Comparison of ENCODE assay signal across 2 cellular contexts in genomic region chr7:98691619-98692018, GRCh38.
TF ChIP-seq lines count a peak whose summit lies in the region.

No MANE protein-coding gene starts in this region.

TF ChIP-seq in A549, 52 proteins besides CTCF, POLR2A, EP300 and RAD21 (continued from another document):
- TF ChIP-seq MYC (IDR thresholded peaks at IDR 0.05; ENCODE audit: borderline replicate concordance, low read length) (no peak), HOXB13 (CRISPR knock-in tag; IDR thresholded peaks at IDR 0.05; ENCODE audit: low read depth) (no peak), CHD4 (IDR thresholded peaks at IDR 0.05; ENCODE audit: borderline replicate concordance) (no peak), RNF2 (IDR thresholded peaks at IDR 0.05; ENCODE audit: borderline replicate concordance, low read depth) (no peak), NPAS2 (CRISPR knock-in tag; IDR thresholded peaks at IDR 0.05; ENCODE audit: borderline replicate concordance) (no peak), EHMT2 (IDR thresholded peaks at IDR 0.05; ENCODE audit: low read depth) (no peak), HEYL (CRISPR knock-in tag; IDR thresholded peaks at IDR 0.05) (no peak), NR3C1 (IDR thresholded peaks at IDR 0.05) (no peak), KDM1A (IDR thresholded peaks at IDR 0.05; ENCODE audit: low read depth) (no peak), BHLHE40 (IDR thresholded peaks at IDR 0.05; ENCODE audit: low read depth, low read length) (no peak)

TF ChIP-seq in SK-N-SH, 30 proteins besides CTCF, POLR2A, EP300 and RAD21 (continued from another document):
- TF ChIP-seq USF1 (IDR thresholded peaks at IDR 0.05; ENCODE audit: borderline replicate concordance, low read depth) (no peak), GABPA (IDR thresholded peaks at IDR 0.05; ENCODE audit: low read depth) (no peak), PBX3 (IDR thresholded peaks at IDR 0.05) (no peak), ZBTB33 (IDR thresholded peaks at IDR 0.05; ENCODE audit: borderline replicate concordance, low read depth) (no peak), TAF1 (IDR thresholded peaks at IDR 0.05; ENCODE audit: borderline replicate concordance, low read depth, low read length) (no peak), RXRA (IDR thresholded peaks at IDR 0.05; ENCODE audit: borderline replicate concordance, low read depth) (no peak), TEAD4 (IDR thresholded peaks at IDR 0.05; ENCODE audit: borderline replicate concordance, insufficient read depth) (no peak)
